15 cellular contexts compared by ENCODE assay signal in the genomic region with DNA sequence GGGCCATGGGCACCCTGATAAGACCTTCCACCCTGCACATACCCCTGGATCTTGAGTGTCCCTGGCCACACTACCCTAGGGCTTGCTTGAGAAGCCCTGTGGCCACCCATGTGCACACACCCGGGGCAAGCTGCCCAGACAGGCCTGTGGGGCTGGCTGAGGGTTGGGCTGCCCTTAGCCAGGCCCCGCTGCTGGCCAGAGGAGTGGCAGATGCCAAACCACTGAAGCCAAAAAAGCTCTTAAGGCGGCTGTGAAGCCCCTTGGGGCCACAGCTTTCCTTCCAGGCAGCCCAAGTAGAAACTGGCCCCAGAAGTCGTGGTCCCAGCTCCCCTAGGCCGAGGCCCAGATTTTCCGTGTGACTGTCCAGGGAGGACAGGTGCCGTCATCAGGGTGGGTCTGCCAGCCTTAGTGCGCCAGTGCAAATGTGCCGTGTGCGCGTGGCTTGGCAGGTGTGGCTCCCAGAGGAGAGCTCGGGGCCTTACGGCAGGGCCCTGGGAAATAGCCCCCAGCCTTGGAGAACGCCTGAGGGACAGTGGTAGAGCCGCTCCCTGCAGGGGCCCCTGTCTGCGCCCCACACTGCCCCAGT. TPM values are rescaled to one million over a fixed set of nuclear protein-coding genes. Genes with fewer than 3 reads are reported as not detected.
A peak's percentile ranks its signal among the peaks of the same experiment; 100 is the strongest.
DNase-seq lines count a peak whose midpoint lies in the region; ATAC-seq and TF ChIP-seq lines count a peak whose summit lies in the region.
"Had no signal": no experiment of that assay in that cellular context is flagged by ENCODE, and none has a peak within 500 bp of the region (broad histone marks: within the 10 kb centered on the region; RNA-seq: fewer than 3 reads in every experiment).

No MANE protein-coding gene starts in this region.

- H3K27me3 Mint-ChIP-seq in activated CD4-positive, alpha-beta T cell treated with anti-CD3 and anti-CD28 coated beads, Interleukin-2, amount 10 ng/mL, durations not matched to agents 7 days and 5 days, result no peaks in the 10 kb centered on the region
- H3K27me3 Mint-ChIP-seq: T-helper 17 cell had no signal

- H3K36me3 Mint-ChIP-seq in activated CD4-positive, alpha-beta T cell treated with anti-CD3 and anti-CD28 coated beads, Interleukin-2, amount 10 ng/mL, durations not matched to agents 7 days and 5 days (ENCODE audit: low read depth), result no peaks in the 10 kb centered on the region

- H3K4me3 Mint-ChIP-seq in activated CD4-positive, alpha-beta T cell treated with anti-CD3 and anti-CD28 coated beads, Interleukin-2, amount 10 ng/mL, durations not matched to agents 7 days and 5 days, result no peak overlapping the region
- H3K4me3 Mint-ChIP-seq: T-helper 17 cell had no signal

- TF ChIP-seq POLR2A in vagina (IDR thresholded peaks at IDR 0.05), result no peak

- no peaks in the 10 kb centered on the region for H3K4me1 Mint-ChIP-seq in activated CD4-positive, alpha-beta T cell treated with anti-CD3 and anti-CD28 coated beads, Interleukin-2, amount 10 ng/mL, durations not matched to agents 7 days and 5 days

- peaks cover 58% of the 10 kb centered on the region for H3K4me1 ChIP-seq in vagina

- no peaks in the 10 kb centered on the region for H3K9me3 Mint-ChIP-seq in activated CD4-positive, alpha-beta T cell treated with anti-CD3 and anti-CD28 coated beads, Interleukin-2, amount 10 ng/mL, durations not matched to agents 7 days and 5 days

- TF ChIP-seq CTCF in vagina (IDR thresholded peaks at IDR 0.05), result no peak

- POLR2A ChIA-PET in activated CD4-positive, alpha-beta T cell treated with anti-CD3 and anti-CD28 coated beads, Interleukin-2, amount 10 ng/mL, durations not matched to agents 7 days and 5 days (lab: Charles Lee), result no interaction called here

- CTCF ChIA-PET in activated CD4-positive, alpha-beta T cell treated with anti-CD3 and anti-CD28 coated beads, Interleukin-2, amount 10 ng/mL, durations not matched to agents 7 days and 5 days (lab: Charles Lee), result no interaction called here

- ATAC-seq in Right ventricle myocardium superior (ENCODE audit: poor library complexity), result peak; percentile 54
- no peak for ATAC-seq in activated CD4-positive, CD25-positive, alpha-beta regulatory T cell treated with anti-CD3 and anti-CD28 coated beads, Interleukin-2, amount 50 U/mL, for 24 hours
- ATAC-seq: HCT116, T-helper 17 cell had no signal

- peaks cover 0 to 10% of the 10 kb centered on the region in 2 donors for H3K36me3 ChIP-seq in vagina

- H3K27me3 ChIP-seq in vagina, result no peaks in the 10 kb centered on the region

- intact Hi-C loops in Right ventricle myocardium superior (cut with DNase I) (no loop called here), posterior vena cava (cut with DNase I) (no loop called here), vagina (cut with DNase I) (loop anchor here (5.0 kb wide), 1 partner anchor 86 kb away; the partner anchor contains the start of gene CEBPA)

- DNase-seq in activated effector memory CD4-positive, alpha-beta T cell treated with anti-CD3 and anti-CD28 coated beads, Interleukin-2, amount 50 U/mL, for 16 hours, result peak; percentile 55
- DNase-seq in activated effector memory CD4-positive, alpha-beta T cell treated with Interleukin-2 at 50 U/mL for 16 hours, result no peak
- DNase-seq in Right ventricle myocardium superior, result peak; percentile 75
- peak; percentile 80 for DNase-seq in posterior vena cava (ENCODE audit: low spot score)
- DNase-seq in vagina (ENCODE audit: extremely low spot score in 2 of 2), result no peak
- no peak for DNase-seq in NK-92 (lab: John Stamatoyannopoulos, UW; ENCODE audit: unreplicated experiment)
- no peak for DNase-seq in activated CD4-positive, alpha-beta T cell treated with anti-CD3 and anti-CD28 coated beads, Interleukin-2, amount 10 ng/mL, durations not matched to agents 7 days and 5 days
- DNase-seq: erythroblast; NCI-H2029 treated with DMSO at 0.1 percent for 48 hours; NCI-H69; stimulated activated CD4-positive, alpha-beta T cell treated with anti-CD3 and anti-CD28 coated beads, Interleukin-2, amount 100 ng/mL, for 48 hours; T-helper 17 cell had no signal

- no peak overlapping the region for H3K27ac Mint-ChIP-seq in activated CD4-positive, alpha-beta T cell treated with anti-CD3 and anti-CD28 coated beads, Interleukin-2, amount 10 ng/mL, durations not matched to agents 7 days and 5 days

- H3K27ac ChIP-seq in vagina, result peak overlapping the region; percentile 69

- H3K9me3 ChIP-seq in vagina, result no peaks in the 10 kb centered on the region

- H3K4me3 ChIP-seq in vagina, result no peak overlapping the region
- H3K4me3 ChIP-seq: coronary artery had no signal

RNA-seq across cellular contexts. Expression of gene CEBPG, which starts 14.8 kb away (rescaled TPM):
- total RNA-seq in Right ventricle myocardium superior (16.1 TPM), posterior vena cava (10 to 100 TPM; 29.1 to 41.3 TPM), vagina (20.9 TPM)
- 10 to 100 TPM; 24.0 to 24.4 TPM for total RNA-seq in activated CD4-positive, alpha-beta T cell treated with anti-CD3 and anti-CD28 coated beads, Interleukin-2, amount 10 ng/mL, durations not matched to agents 7 days and 5 days

Comparison
In these comparisons a context has a peak if more than half of its experiments do, and no peak if none do; other contexts are left out.
1. DNase-seq: peak in activated effector memory CD4-positive, alpha-beta T cell treated with anti-CD3 and anti-CD28 coated beads, Interleukin-2, amount 50 U/mL, for 16 hours (single experiment), Right ventricle myocardium superior (single experiment) and posterior vena cava (single experiment); none in activated effector memory CD4-positive, alpha-beta T cell treated with Interleukin-2 at 50 U/mL for 16 hours (single experiment), vagina (0 of 2), NK-92 (single experiment) and activated CD4-positive, alpha-beta T cell treated with anti-CD3 and anti-CD28 coated beads, Interleukin-2, amount 10 ng/mL, durations not matched to agents 7 days and 5 days (single experiment).